In genomic region chr11:28767574-28767973, GRCh38 we compare ENCODE assay signal across 24 cellular contexts.
DNase-seq lines count a peak whose midpoint lies in the region; ATAC-seq and TF ChIP-seq lines count a peak whose summit lies in the region.
"Had no signal": no experiment of that assay in that cellular context is flagged by ENCODE, and none has a peak within 500 bp of the region (broad histone marks: within the 10 kb centered on the region; RNA-seq: fewer than 3 reads in every experiment).

No MANE protein-coding gene starts in this region.

- in situ Hi-C loops in GM23248 (cut with MboI): no loop called here

- H3K4me2 ChIP-seq in GM23248 (ENCODE audit: unreplicated experiment) (no peak overlapping the region), smooth muscle cell (no peak overlapping the region)
- H3K4me2 ChIP-seq: BLaER1 treated with 17β-estradiol and CSF1 and Interleukin-3, amounts not matched to agents 10 nM and 100 nM had no signal

- H3K79me2 ChIP-seq in GM23248 (ENCODE audit: insufficient read depth): no peaks in the 10 kb centered on the region
- no peaks in the 10 kb centered on the region for H3K79me2 ChIP-seq in smooth muscle cell (ENCODE audit: low read depth)

- H3K27me3 ChIP-seq in GM23248 (replicated peaks; ENCODE audit: insufficient read depth): no peaks in the 10 kb centered on the region
- no peaks in the 10 kb centered on the region for H3K27me3 ChIP-seq in RWPE2 (ENCODE audit: insufficient read depth, poor library complexity, severe bottlenecking)
- H3K27me3 ChIP-seq in smooth muscle cell (ENCODE audit: low read depth): no peaks in the 10 kb centered on the region
- H3K27me3 ChIP-seq: BLaER1 treated with 17β-estradiol and CSF1 and Interleukin-3, amounts not matched to agents 10 nM and 100 nM; heart left ventricle; vagina had no signal

- H2AFZ ChIP-seq in GM23248: 0 out of 2 replicates have a peak overlapping the region, but pooled peaks have one; percentile 0
- peak overlapping the region; percentile 10 for H2AFZ ChIP-seq in smooth muscle cell (ENCODE audit: low read depth)

- no peaks in the 10 kb centered on the region for H3K36me3 ChIP-seq in GM23248 (ENCODE audit: low read depth)
- H3K36me3 ChIP-seq in RWPE2 (ENCODE audit: low read depth): no peaks in the 10 kb centered on the region; the same call in 1 of the 2 replicates
- no peaks in the 10 kb centered on the region for H3K36me3 ChIP-seq in smooth muscle cell (ENCODE audit: low read depth)
- H3K36me3 ChIP-seq: BLaER1 treated with 17β-estradiol and CSF1 and Interleukin-3, amounts not matched to agents 10 nM and 100 nM; heart left ventricle; vagina; WERI-Rb-1 had no signal

- TF ChIP-seq CTCF in RWPE2 (IDR thresholded peaks at IDR 0.05; ENCODE audit: poor library complexity, severe bottlenecking): no peak
- TF ChIP-seq CTCF in fibroblast of mammary gland (conservative IDR thresholded peaks at IDR 0.05; ENCODE audit: control insufficient read depth, insufficient read depth, low read depth, low read length): no peak
- TF ChIP-seq CTCF in smooth muscle cell (IDR thresholded peaks at IDR 0.05; ENCODE audit: borderline replicate concordance, insufficient read depth, poor library complexity, severe bottlenecking): no peak

- H3K9me3 ChIP-seq in GM23248 (ENCODE audit: low read depth) (no peaks in the 10 kb centered on the region), RWPE2 (ENCODE audit: severe bottlenecking) (peaks cover 4% of the 10 kb centered on the region), smooth muscle cell (replicated peaks; ENCODE audit: low read depth) (no peaks in the 10 kb centered on the region)
- H3K9me3 ChIP-seq: vagina had no signal

- H4K20me1 ChIP-seq in GM23248 (ENCODE audit: insufficient read depth): no peaks in the 10 kb centered on the region
- H4K20me1 ChIP-seq in smooth muscle cell (ENCODE audit: low read depth): no peaks in the 10 kb centered on the region
- H4K20me1 ChIP-seq: BLaER1 treated with 17β-estradiol and CSF1 and Interleukin-3, amounts not matched to agents 10 nM and 100 nM had no signal

- peaks cover 24% of the 10 kb centered on the region for H3K4me1 ChIP-seq in GM23248 (ENCODE audit: insufficient read depth)
- peaks cover 10% of the 10 kb centered on the region for H3K4me1 ChIP-seq in RWPE2 (ENCODE audit: insufficient read depth, poor library complexity, severe bottlenecking)
- no peaks in the 10 kb centered on the region for H3K4me1 ChIP-seq in smooth muscle cell (ENCODE audit: low read depth)
- H3K4me1 ChIP-seq: BLaER1 treated with 17β-estradiol and CSF1 and Interleukin-3, amounts not matched to agents 10 nM and 100 nM; heart left ventricle; vagina had no signal

- WGBS in GM23248 (ENCODE audit: low coverage in 1 of 2, low lambda C conversion rate in 2 of 2, missing lambda C conversion rate in 2 of 2), 2 experiments: 24 to 26% methylated on average over 1 of the region's 1 CpG
- WGBS in smooth muscle cell (ENCODE audit: low lambda C conversion rate): 21% methylated on average over 1 of the region's 1 CpG

- H3F3A ChIP-seq in GM23248 (ENCODE audit: insufficient read depth) (peaks cover 18% of the 10 kb centered on the region), smooth muscle cell (ENCODE audit: low read depth) (no peaks in the 10 kb centered on the region)

- H3K9ac ChIP-seq in GM23248 (no peak overlapping the region), smooth muscle cell (ENCODE audit: low read depth) (no peak overlapping the region)
- H3K9ac ChIP-seq: BLaER1 treated with 17β-estradiol and CSF1 and Interleukin-3, amounts not matched to agents 10 nM and 100 nM had no signal

- DNase-seq in GM23248 (peak; percentile 32), RWPE2 (ENCODE audit: low spot score) (no peak), fibroblast of mammary gland (ENCODE audit: low read depth) (peak; percentile 33), smooth muscle cell (lab: John Stamatoyannopoulos, UW; ENCODE audit: unreplicated experiment) (no peak), NCI-H1694 treated with DMSO at 0.1 percent for 48 hours (lab: John Stamatoyannopoulos, UW) (no peak), NCI-H1436 (lab: John Stamatoyannopoulos, UW) (no peak)
- DNase-seq: activated CD4-positive, alpha-beta T cell treated with anti-CD3 and anti-CD28 coated beads, Interleukin-2, amount 50 U/mL, for 48 hours; activated naive CD8-positive, alpha-beta T cell treated with anti-CD3 and anti-CD28 coated beads, Interleukin-2, amount 10 ng/mL, durations not matched to agents 7 days and 5 days; DMS 273 treated with DMSO at 0.1 percent for 48 hours; heart left ventricle; MM.1S; naive B cell; NCI-H1694; NCI-H446; NK-92 treated with Interleukin-12 subunit alpha and Interleukin-12 subunit beta, amount 100 ng/mL, for 24 hours; stimulated activated CD4-positive, alpha-beta T cell treated with anti-CD3 and anti-CD28 coated beads, Interleukin-4, amount 100 ng/mL, for 24 hours; T-helper 1 cell; WERI-Rb-1 had no signal

- no peak overlapping the region for H3K27ac ChIP-seq in GM23248
- H3K27ac ChIP-seq in RWPE2 (ENCODE audit: poor library complexity, severe bottlenecking): peak overlapping the region; percentile 11
- peak overlapping the region; percentile 11 for H3K27ac ChIP-seq in smooth muscle cell (ENCODE audit: low read depth)
- H3K27ac ChIP-seq: BLaER1 treated with 17β-estradiol and CSF1 and Interleukin-3, amounts not matched to agents 10 nM and 100 nM; heart left ventricle; skin epidermis; vagina; WERI-Rb-1 had no signal

- no peaks in the 10 kb centered on the region for H3K9me2 ChIP-seq in GM23248 (ENCODE audit: insufficient read depth)

- peak; percentile 42; the same call in 1 of the 3 replicates for ATAC-seq in RWPE2 (ENCODE audit: low read depth)
- no peak for ATAC-seq in HG02981 (IDR thresholded peaks at IDR 0.05; ENCODE audit: unreplicated experiment)
- ATAC-seq: esophagus mucosa, heart left ventricle had no signal

- no peak overlapping the region for H3K4me3 ChIP-seq in GM23248
- no peak overlapping the region for H3K4me3 ChIP-seq in RWPE2 (ENCODE audit: severe bottlenecking)
- H3K4me3 ChIP-seq in fibroblast of mammary gland (ENCODE audit: control insufficient read depth, low read depth, low read length): no peak overlapping the region
- H3K4me3 ChIP-seq in smooth muscle cell: no peak overlapping the region
- H3K4me3 ChIP-seq: BLaER1 treated with 17β-estradiol and CSF1 and Interleukin-3, amounts not matched to agents 10 nM and 100 nM; heart left ventricle; lung; skin epidermis; vagina had no signal

Comparison
In these comparisons a context has a peak if more than half of its experiments do, and no peak if none do; other contexts are left out.
1. DNase-seq: peak in GM23248 (single experiment) and fibroblast of mammary gland (single experiment); none in RWPE2 (single experiment), smooth muscle cell (single experiment), NCI-H1694 treated with DMSO at 0.1 percent for 48 hours (single experiment) and NCI-H1436 (single experiment).